Comparison of ENCODE assay signal across 8 cellular contexts in genomic region chr17:7177954-7178477, GRCh38. TPM values are rescaled to one million over a fixed set of nuclear protein-coding genes. Genes with fewer than 3 reads are reported as not detected.
DNase-seq lines count a peak whose midpoint lies in the region; FAIRE-seq and TF ChIP-seq lines count a peak whose summit lies in the region.

No MANE protein-coding gene starts in this region.

- H3K27me3 ChIP-seq in brain microvascular endothelial cell (replicated peaks) = no peaks in the 10 kb centered on the region
- peaks cover 15 to 49% of the 10 kb centered on the region in 2 experiments for H3K27me3 ChIP-seq in mesenchymal stem cell (ENCODE audit: control insufficient read depth in 1 of 2, insufficient read depth in 1 of 2, low read length in 2 of 2)

- 13% methylated on average over 9 of the region's 18 CpGs for WGBS in mesenchymal stem cell

- H4K91ac ChIP-seq in mesenchymal stem cell (ENCODE audit: low read length) = no peak overlapping the region

- H3K9ac ChIP-seq in mesenchymal stem cell (ENCODE audit: low read length) = peak overlapping the region; percentile 73
- H3K9ac ChIP-seq in kidney (ENCODE audit: low read length in 2 of 2) = no peak overlapping the region

- H3K36me3 ChIP-seq in brain microvascular endothelial cell (replicated peaks) (no peaks in the 10 kb centered on the region), mesenchymal stem cell (ENCODE audit: control insufficient read depth in 1 of 2, insufficient read depth in 2 of 2, low read depth in 1 of 2, low read length in 2 of 2) (no peaks in the 10 kb centered on the region), kidney (ENCODE audit: control insufficient read depth in 1 of 2, insufficient read depth in 2 of 2, low read length in 2 of 2) (no peaks in the 10 kb centered on the region)

- H3K4me2 ChIP-seq in mesenchymal stem cell (ENCODE audit: low read length, poor library complexity, severe bottlenecking) = peak overlapping the region; percentile 89

- H3K18ac ChIP-seq in mesenchymal stem cell (ENCODE audit: low read depth in 1 of 2, low read length in 2 of 2) = peak overlapping the region in 1 of 2 experiments; percentile 57

- H2AK5ac ChIP-seq in mesenchymal stem cell (ENCODE audit: low read length, severe bottlenecking) = no peak overlapping the region

- no peak overlapping the region for H2BK15ac ChIP-seq in mesenchymal stem cell (ENCODE audit: low read depth, poor library complexity, severe bottlenecking)

- H2BK120ac ChIP-seq in mesenchymal stem cell (ENCODE audit: low read depth, low read length) = no peak overlapping the region

- H3K4ac ChIP-seq in mesenchymal stem cell (ENCODE audit: low read depth in 1 of 2, low read length in 2 of 2) = peak overlapping the region in 1 of 2 experiments; percentile 46

- DNase-seq in COLO668 (lab: John Stamatoyannopoulos, UW; ENCODE audit: unreplicated experiment) = peak; percentile 25
- peak; percentile 78 for DNase-seq in NCI-H1105 (lab: John Stamatoyannopoulos, UW)
- DNase-seq in brain microvascular endothelial cell = no peak
- peak; percentile 62 for DNase-seq in mesenchymal stem cell
- DNase-seq in activated effector memory CD4-positive, alpha-beta T cell treated with Interleukin-2 at 50 U/mL for 16 hours = no peak
- DNase-seq in mesenteric fat pad (ENCODE audit: low spot score) = no peak
- DNase-seq in NOMO-1 treated with dmso at 0.1 percent for 144 hours (lab: John Stamatoyannopoulos, UW; ENCODE audit: unreplicated experiment) = no peak
- DNase-seq in kidney = no peak

- intact Hi-C loops in kidney (cut with DNase I) = no loop called here

- H3K4me1 ChIP-seq in mesenchymal stem cell (ENCODE audit: control insufficient read depth, insufficient read depth, low read depth, low read length) = peaks cover 23% of the 10 kb centered on the region
- peaks cover 10% of the 10 kb centered on the region in 2 donors for H3K4me1 ChIP-seq in kidney (ENCODE audit: control insufficient read depth in 1 of 2, insufficient read depth in 1 of 2, low read depth in 1 of 2, low read length in 2 of 2)

- no peaks in the 10 kb centered on the region for H3K9me3 ChIP-seq in mesenchymal stem cell (ENCODE audit: control insufficient read depth, low read length)
- no peaks in the 10 kb centered on the region for H3K9me3 ChIP-seq in kidney (ENCODE audit: control insufficient read depth in 1 of 2, low read length in 2 of 2)

- no peak for FAIRE-seq in kidney (lab: Jason Lieb, UNC)

- in situ Hi-C loops in brain microvascular endothelial cell (cut with HindIII; ENCODE audit: low pct_ligation_motif_present, low sequenced_read_pairs) = loop anchor here (25.0 kb wide), 1 partner anchor 116 kb away; no protein-coding TSS in a partner anchor

- H2AFZ ChIP-seq in mesenchymal stem cell (ENCODE audit: low read depth, low read length) = no peak overlapping the region

- H4K8ac ChIP-seq in mesenchymal stem cell (ENCODE audit: low read length) = peak overlapping the region; percentile 83

- no peak overlapping the region for H3K14ac ChIP-seq in mesenchymal stem cell (ENCODE audit: low read length in 2 of 2)

- no peak overlapping the region for H3K23ac ChIP-seq in mesenchymal stem cell (ENCODE audit: low read length in 2 of 2)

- H2BK12ac ChIP-seq in mesenchymal stem cell (ENCODE audit: low read length in 2 of 2) = no peak overlapping the region

- no peaks in the 10 kb centered on the region for H3K79me1 ChIP-seq in mesenchymal stem cell (replicated peaks; ENCODE audit: low read length, poor library complexity, severe bottlenecking)

- no peak overlapping the region for H3K27ac ChIP-seq in brain microvascular endothelial cell
- no peak overlapping the region for H3K27ac ChIP-seq in mesenchymal stem cell (ENCODE audit: low read length, poor library complexity, severe bottlenecking)
- no peak overlapping the region for H3K27ac ChIP-seq in kidney (ENCODE audit: low read depth in 2 of 2, low read length in 2 of 2)

- H2BK5ac ChIP-seq in mesenchymal stem cell (ENCODE audit: low read depth, low read length, poor library complexity, severe bottlenecking) = no peak overlapping the region

- H3K4me3 ChIP-seq in brain microvascular endothelial cell (ENCODE audit: low read depth, low read length) (peak overlapping the region; percentile 57), mesenchymal stem cell (ENCODE audit: insufficient read depth in 1 of 2, low read depth in 1 of 2, low read length in 2 of 2) (peak overlapping the region; percentile 33 to 74), kidney (ENCODE audit: low read length in 2 of 2) (peak overlapping the region in 1 of 2 donors; percentile 62)

- TF ChIP-seq CTCF in brain microvascular endothelial cell (IDR thresholded peaks at IDR 0.05; ENCODE audit: low read depth, low read length, missing control alignments) (no peak), kidney (IDR thresholded peaks at IDR 0.05; ENCODE audit: borderline replicate concordance, extremely low read depth, insufficient read depth) (no peak)

RNA-seq across cellular contexts. Expression of gene ASGR1, which starts 1.2 kb away (rescaled TPM):
- 1.2 TPM for polyA plus RNA-seq in mesenchymal stem cell (2013, experiment 1 of 2)
- polyA plus RNA-seq in mesenchymal stem cell (2013, experiment 2 of 2) = 1.1 TPM
- total RNA-seq in mesenteric fat pad (2.2 TPM), kidney (2.1 TPM)
- polyA plus RNA-seq in kidney (ENCODE audit: insufficient read depth, low read depth, low replicate concordance) = 1.4 TPM

RNA-seq across cellular contexts. Expression of gene DLG4, which starts 41.6 kb away (rescaled TPM):
- polyA plus RNA-seq in mesenchymal stem cell (2013, experiment 1 of 2) = 21.6 TPM
- 20.4 TPM for polyA plus RNA-seq in mesenchymal stem cell (2013, experiment 2 of 2)
- total RNA-seq in mesenteric fat pad = 16.0 TPM
- total RNA-seq in kidney = 18.9 TPM
- 6.6 TPM for polyA plus RNA-seq in kidney (ENCODE audit: insufficient read depth, low read depth, low replicate concordance)

RNA-seq across cellular contexts. Expression of gene ACADVL, which starts 41.7 kb away (rescaled TPM):
- 273 TPM for polyA plus RNA-seq in mesenchymal stem cell (2013, experiment 1 of 2)
- 278 TPM for polyA plus RNA-seq in mesenchymal stem cell (2013, experiment 2 of 2)
- total RNA-seq in mesenteric fat pad (1,052 TPM), kidney (689 TPM)
- 1,202 TPM for polyA plus RNA-seq in kidney (ENCODE audit: insufficient read depth, low read depth, low replicate concordance)

RNA-seq across cellular contexts. Expression of gene DVL2, which starts 56.3 kb away (rescaled TPM):
- polyA plus RNA-seq in mesenchymal stem cell (2013, experiment 1 of 2) = 40.7 TPM
- 39.7 TPM for polyA plus RNA-seq in mesenchymal stem cell (2013, experiment 2 of 2)
- total RNA-seq in mesenteric fat pad (24.7 TPM), kidney (35.8 TPM)
- 18.0 TPM for polyA plus RNA-seq in kidney (ENCODE audit: insufficient read depth, low read depth, low replicate concordance)

Comparison
In these comparisons a context has a peak if more than half of its experiments do, and no peak if none do; other contexts are left out.
1. DNase-seq: peak in COLO668 (single experiment), NCI-H1105 (single experiment) and mesenchymal stem cell (single experiment); none in brain microvascular endothelial cell (single experiment), activated effector memory CD4-positive, alpha-beta T cell treated with Interleukin-2 at 50 U/mL for 16 hours (single experiment), mesenteric fat pad (single experiment), NOMO-1 treated with dmso at 0.1 percent for 144 hours (single experiment) and kidney (single experiment).